1 cellular context compared by ENCODE assay signal in genomic region chr15:54187325-54187724, GRCh38.
TF ChIP-seq lines count a peak whose summit lies in the region.

No MANE protein-coding gene starts in this region.

TF ChIP-seq in GM12878, 131 proteins besides CTCF, POLR2A, EP300 and RAD21 (continued from another document):
- TF ChIP-seq ATF2 (IDR thresholded peaks at IDR 0.05; ENCODE audit: low read length) (no peak), NRF1 (conservative IDR thresholded peaks at IDR 0.05; ENCODE audit: low read depth, low read length) (no peak)
